ENCODE assay signal across 34 cellular contexts in the genomic region with DNA sequence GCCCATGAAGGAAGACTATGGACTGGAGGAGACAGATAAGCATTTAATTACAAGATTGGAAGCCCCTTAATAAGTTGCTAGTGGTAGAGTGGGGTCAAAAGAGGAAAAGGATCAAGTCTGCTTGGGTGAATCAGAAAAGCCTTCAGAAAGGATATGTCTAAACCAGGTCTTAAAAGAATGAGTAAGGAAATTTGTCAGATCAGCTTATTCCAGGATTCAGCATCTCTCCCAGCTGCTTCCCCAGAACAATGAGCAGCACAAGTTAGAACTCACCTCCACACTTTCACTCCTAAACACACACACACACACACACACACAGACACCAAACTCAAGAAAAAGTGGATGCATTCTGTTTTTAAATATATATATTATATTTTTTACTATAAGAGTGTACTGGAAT.
"Had no signal": no experiment of that assay in that cellular context is flagged by ENCODE, and none has a peak within 500 bp of the region (broad histone marks: within the 10 kb centered on the region; RNA-seq: fewer than 3 reads in every experiment).

No MANE protein-coding gene starts in this region.

- H3K4me1 ChIP-seq: adrenal gland, body of pancreas, breast epithelium had no signal

- H3K4me3 ChIP-seq: adrenal gland, body of pancreas, breast epithelium had no signal

- H3K27me3 ChIP-seq: body of pancreas, brain microvascular endothelial cell, breast epithelium had no signal

- H3K36me3 ChIP-seq: adrenal gland, brain microvascular endothelial cell, breast epithelium had no signal

- FAIRE-seq: astrocyte, TTC549 had no signal

- H3K9me3 ChIP-seq: body of pancreas had no signal

- ATAC-seq: activated CD4-positive, alpha-beta T cell treated with anti-CD3 and anti-CD28 coated beads for 36 hours; activated CD4-positive, CD25-positive, alpha-beta regulatory T cell treated with anti-CD3 and anti-CD28 coated beads, Interleukin-2, amount 50 U/mL, for 24 hours; activated CD8-positive, alpha-beta T cell treated with anti-CD3 and anti-CD28 coated beads for 36 hours; activated naive CD4-positive, alpha-beta T cell treated with anti-CD3 and anti-CD28 coated beads, Interleukin-2, amount 50 U/mL, for 72 hours; activated T-cell treated with anti-CD3 and anti-CD28 coated beads, Interleukin-2, amount 50 U/mL, for 4 hours; activated T-cell treated with anti-CD3 and anti-CD28 coated beads, Interleukin-2, amount 50 U/mL, for 72 hours; activated T-helper 17 cell treated with anti-CD3 and anti-CD28 coated beads, Interleukin-2, amount 50 U/mL, for 72 hours; body of pancreas; WTC11 had no signal

- H3K27ac ChIP-seq: adrenal gland, body of pancreas, brain microvascular endothelial cell, breast epithelium had no signal

- DNase-seq: activated CD4-positive, alpha-beta memory T cell treated with anti-CD3 and anti-CD28 coated beads for 36 hours; activated CD4-positive, alpha-beta T cell treated with anti-CD3 and anti-CD28 coated beads for 1 hour; activated CD4-positive, alpha-beta T cell treated with anti-CD3 and anti-CD28 coated beads for 36 hours; activated CD4-positive, alpha-beta T cell treated with anti-CD3 and anti-CD28 coated beads, Interleukin-2, amount 10 ng/mL, durations not matched to agents 24 days and 14 days; activated CD4-positive, alpha-beta T cell treated with anti-CD3 and anti-CD28 coated beads, Interleukin-2, amount 50 U/mL, for 1 hour; activated CD4-positive, alpha-beta T cell treated with anti-CD3 and anti-CD28 coated beads, Interleukin-2, amount 50 U/mL, for 4 hours; activated CD4-positive, CD25-positive, alpha-beta regulatory T cell; activated CD8-positive, alpha-beta memory T cell treated with anti-CD3 and anti-CD28 coated beads, Interleukin-2, amount 50 U/mL, for 4 hours; activated CD8-positive, alpha-beta T cell treated with anti-CD3 and anti-CD28 coated beads for 36 hours; activated effector memory CD4-positive, alpha-beta T cell treated with anti-CD3 and anti-CD28 coated beads, Interleukin-2, amount 50 U/mL, for 16 hours; activated gamma-delta T cell treated with Interleukin-2 at 50 U/mL for 16 hours; activated naive CD4-positive, alpha-beta T cell; activated naive CD4-positive, alpha-beta T cell treated with anti-CD3 and anti-CD28 coated beads for 36 hours; activated naive CD4-positive, alpha-beta T cell treated with anti-CD3 and anti-CD28 coated beads, Interleukin-2, amount 50 U/mL, for 16 hours; activated naive CD8-positive, alpha-beta T cell treated with anti-CD3 and anti-CD28 coated beads for 36 hours; activated T-cell treated with anti-CD3 and anti-CD28 coated beads for 4 hours; activated T-cell treated with anti-CD3 and anti-CD28 coated beads, Interleukin-2, amount 50 U/mL, for 1 hour; activated T-cell treated with anti-CD3 and anti-CD28 coated beads, Interleukin-2, amount 50 U/mL, for 4 hours; activated T-cell treated with anti-CD3 and anti-CD28 coated beads, Interleukin-2, amount 50 U/mL, for 72 hours; adrenal gland; amniotic stem cell; aorta; body of pancreas; brain microvascular endothelial cell; central memory CD4-positive, alpha-beta T cell; T-helper 2 cell; T-helper 9 cell had no signal
